In the genomic region with DNA sequence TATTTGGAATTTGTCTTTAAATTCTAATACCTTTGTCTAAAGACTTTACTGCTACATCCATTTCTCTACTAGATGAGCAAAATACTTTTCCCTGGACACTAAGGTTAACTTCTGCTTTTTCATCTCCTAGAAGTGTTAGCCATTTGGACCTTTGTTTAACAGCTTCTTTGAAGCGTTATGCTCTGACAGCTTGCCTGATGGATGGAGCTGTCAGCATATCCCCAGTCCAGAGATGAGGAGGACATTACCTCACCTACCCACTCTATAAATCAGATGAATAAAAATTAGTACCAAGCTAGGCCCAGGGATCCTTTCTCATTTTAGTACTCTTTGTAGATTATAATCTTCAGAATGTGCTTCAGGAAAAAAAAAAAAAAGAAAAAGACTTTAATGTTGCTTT, we compare ENCODE assay signal across 17 cellular contexts.
"Had no signal": no experiment of that assay in that cellular context is flagged by ENCODE, and none has a peak within 500 bp of the region (broad histone marks: within the 10 kb centered on the region; RNA-seq: fewer than 3 reads in every experiment).

No MANE protein-coding gene starts in this region.

- H3K27me3 ChIP-seq: adrenal gland, body of pancreas, gastroesophageal sphincter, neural progenitor cell, pancreas, transverse colon had no signal

- H3K4me3 Mint-ChIP-seq: activated naive CD4-positive, alpha-beta T cell treated with anti-CD3 and anti-CD28 coated beads, Interleukin-2, amount 10 ng/mL, durations not matched to agents 7 days and 5 days; activated T-helper 17 cell treated with anti-CD3 and anti-CD28 coated beads, Interleukin-2, amount 50 U/mL, for 72 hours; central memory CD8-positive, alpha-beta T cell; neural progenitor cell; stimulated activated effector memory CD8-positive, alpha-beta T cell treated with anti-CD3 and anti-CD28 coated beads, Interleukin-12 subunit alpha, Interleukin-12 subunit beta, amount 100 ng/mL, for 72 hours; WTC11 had no signal

- H3K4me3 ChIP-seq: adrenal gland, body of pancreas, gastroesophageal sphincter, neural progenitor cell, pancreas, transverse colon had no signal

- H3K27ac Mint-ChIP-seq: activated T-helper 17 cell treated with anti-CD3 and anti-CD28 coated beads, Interleukin-2, amount 50 U/mL, for 72 hours; neural progenitor cell; stimulated activated effector memory CD8-positive, alpha-beta T cell treated with anti-CD3 and anti-CD28 coated beads, Interleukin-12 subunit alpha, Interleukin-12 subunit beta, amount 100 ng/mL, for 72 hours; WTC11 had no signal

- DNase-seq: activated CD4-positive, alpha-beta T cell treated with anti-CD3 and anti-CD28 coated beads for 48 hours; activated naive CD4-positive, alpha-beta T cell treated with anti-CD3 and anti-CD28 coated beads, Interleukin-2, amount 10 ng/mL, durations not matched to agents 7 days and 5 days; adrenal gland; body of pancreas; cortex of kidney; effector CD8-positive, alpha-beta T cell; pancreas; retina; small intestine; T-helper 9 cell; transverse colon had no signal

- H3K4me1 ChIP-seq: body of pancreas, neural progenitor cell, pancreas had no signal

- H3K9me3 Mint-ChIP-seq: activated naive CD4-positive, alpha-beta T cell treated with anti-CD3 and anti-CD28 coated beads, Interleukin-2, amount 10 ng/mL, durations not matched to agents 7 days and 5 days; activated T-helper 17 cell treated with anti-CD3 and anti-CD28 coated beads, Interleukin-2, amount 50 U/mL, for 72 hours; central memory CD8-positive, alpha-beta T cell; neural progenitor cell; stimulated activated effector memory CD8-positive, alpha-beta T cell treated with anti-CD3 and anti-CD28 coated beads, Interleukin-12 subunit alpha, Interleukin-12 subunit beta, amount 100 ng/mL, for 72 hours; WTC11 had no signal

- H3K27ac ChIP-seq: body of pancreas, neural progenitor cell, pancreas had no signal

- H3K4me1 Mint-ChIP-seq: activated T-helper 17 cell treated with anti-CD3 and anti-CD28 coated beads, Interleukin-2, amount 50 U/mL, for 72 hours; central memory CD8-positive, alpha-beta T cell; stimulated activated effector memory CD8-positive, alpha-beta T cell treated with anti-CD3 and anti-CD28 coated beads, Interleukin-12 subunit alpha, Interleukin-12 subunit beta, amount 100 ng/mL, for 72 hours; WTC11 had no signal

- H3K36me3 ChIP-seq: adrenal gland, gastroesophageal sphincter, neural progenitor cell, pancreas, transverse colon had no signal

- H3K27me3 Mint-ChIP-seq: activated naive CD4-positive, alpha-beta T cell treated with anti-CD3 and anti-CD28 coated beads, Interleukin-2, amount 10 ng/mL, durations not matched to agents 7 days and 5 days; activated T-helper 17 cell treated with anti-CD3 and anti-CD28 coated beads, Interleukin-2, amount 50 U/mL, for 72 hours; central memory CD8-positive, alpha-beta T cell had no signal

- H3K9me3 ChIP-seq: adrenal gland, body of pancreas, gastroesophageal sphincter, pancreas, transverse colon had no signal

- H3K36me3 Mint-ChIP-seq: activated naive CD4-positive, alpha-beta T cell treated with anti-CD3 and anti-CD28 coated beads, Interleukin-2, amount 10 ng/mL, durations not matched to agents 7 days and 5 days; neural progenitor cell; stimulated activated effector memory CD8-positive, alpha-beta T cell treated with anti-CD3 and anti-CD28 coated beads, Interleukin-12 subunit alpha, Interleukin-12 subunit beta, amount 100 ng/mL, for 72 hours; WTC11 had no signal

- H3K9ac ChIP-seq: neural progenitor cell had no signal
